Comparison of ENCODE assay signal across 1 cellular context in genomic region chr1:41162441-41162840, GRCh38.
TF ChIP-seq lines count a peak whose summit lies in the region.

No MANE protein-coding gene starts in this region.

TF ChIP-seq in HepG2, 621 proteins besides CTCF, POLR2A, EP300 and RAD21 (continued from another document):
- TF ChIP-seq STAT6 (CRISPR knock-in tag; IDR thresholded peaks at IDR 0.05; ENCODE audit: borderline replicate concordance), result no peak
- TF ChIP-seq ZHX1 (CRISPR knock-in tag; IDR thresholded peaks at IDR 0.05; ENCODE audit: low read depth), result no peak
- TF ChIP-seq ETS1 (CRISPR knock-in tag; IDR thresholded peaks at IDR 0.05), result no peak
TF ChIP-seq in HepG2: peak in this region for 0.
